ENCODE assay signal across 23 cellular contexts in the genomic region with DNA sequence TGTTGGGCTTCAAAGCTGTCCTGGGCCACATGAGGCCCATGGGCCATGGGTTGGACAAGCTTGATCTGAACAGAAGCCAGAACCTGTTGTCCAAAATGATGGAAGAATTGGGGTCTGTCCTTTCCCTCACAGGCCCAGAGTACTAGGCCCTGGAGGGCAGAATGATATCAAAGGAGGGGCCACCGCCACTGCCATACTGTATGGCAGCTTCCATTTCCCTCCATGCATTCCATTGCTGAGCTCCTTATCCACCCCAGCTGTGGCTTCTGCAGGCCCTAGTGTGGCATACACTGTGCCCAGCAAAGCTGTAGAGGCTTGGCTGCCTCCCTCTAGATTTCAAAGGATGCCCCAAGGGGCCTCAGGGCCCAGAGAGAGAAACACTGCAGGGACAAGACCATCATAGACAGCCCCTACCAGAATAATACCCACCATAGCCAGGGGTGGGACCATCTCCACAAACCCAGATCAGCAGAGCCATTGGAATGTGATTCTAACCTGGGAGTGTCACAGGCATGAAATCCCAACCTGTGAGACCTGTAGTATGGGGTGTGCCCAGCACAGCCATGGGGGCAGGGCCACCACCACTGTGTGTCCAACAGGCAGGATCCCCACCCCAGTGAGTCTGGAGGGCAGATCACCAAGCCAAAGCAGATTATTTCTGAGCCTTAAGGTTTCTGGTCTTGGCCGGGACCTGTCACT.
DNase-seq lines count a peak whose midpoint lies in the region; ATAC-seq, FAIRE-seq and TF ChIP-seq lines count a peak whose summit lies in the region.
"Had no signal": no experiment of that assay in that cellular context is flagged by ENCODE, and none has a peak within 500 bp of the region (broad histone marks: within the 10 kb centered on the region; RNA-seq: fewer than 3 reads in every experiment).

No MANE protein-coding gene starts in this region.

- no peak overlapping the region for H2BK12ac ChIP-seq in trophoblast cell (ENCODE audit: low read length)

- no peak for FAIRE-seq in astrocyte (lab: Jason Lieb, UNC)
- FAIRE-seq in kidney (lab: Jason Lieb, UNC), result no peak
- FAIRE-seq: GM12892, H1 had no signal

- CTCF ChIA-PET in IMR-90 (lab: Yijun Ruan, JAX), result no interaction called here

- peaks cover 11% of the 10 kb centered on the region for H3K9me3 Mint-ChIP-seq in astrocyte (ENCODE audit: unreplicated experiment)

- H4K20me1 ChIP-seq in IMR-90 (ENCODE audit: insufficient read depth, low read length) (no peaks in the 10 kb centered on the region), astrocyte (ENCODE audit: insufficient read depth, low read length) (no peaks in the 10 kb centered on the region)

- H2BK120ac ChIP-seq in IMR-90 (ENCODE audit: low read depth, low read length) (no peak overlapping the region), trophoblast cell (ENCODE audit: insufficient read depth, low read length, poor library complexity) (no peak overlapping the region)

- in situ Hi-C loops in IMR-90 (cut with MboI; ENCODE audit: low sequenced_read_pairs), result loop anchor here (10.0 kb wide), 1 partner anchor 234 kb away; no protein-coding TSS in a partner anchor

- no peak for TF ChIP-seq RAD21 in IMR-90 (IDR thresholded peaks at IDR 0.05; ENCODE audit: low read length)

- no peak overlapping the region for H3K4ac ChIP-seq in IMR-90 (ENCODE audit: low read depth, low read length)
- no peak overlapping the region for H3K4ac ChIP-seq in trophoblast cell (ENCODE audit: low read depth, low read length)

- H2BK5ac ChIP-seq in IMR-90 (ENCODE audit: low read depth, low read length, poor library complexity, severe bottlenecking) (no peak overlapping the region), trophoblast cell (ENCODE audit: low read depth, low read length, poor library complexity) (no peak overlapping the region)

- no peak overlapping the region for H2AK5ac ChIP-seq in IMR-90 (ENCODE audit: low read depth, low read length)
- H2AK5ac ChIP-seq in trophoblast cell (ENCODE audit: low read length), result no peak overlapping the region

- no peaks in the 10 kb centered on the region for H3K79me1 ChIP-seq in IMR-90 (ENCODE audit: low read depth in 1 of 2, low read length in 2 of 2)
- no peaks in the 10 kb centered on the region for H3K79me1 ChIP-seq in trophoblast cell (ENCODE audit: low read length)

- DNase-seq in IMR-90, result no peak
- DNase-seq in astrocyte (ENCODE audit: low read depth), result no peak
- DNase-seq in right lobe of liver, result no peak
- DNase-seq in trophoblast cell, result no peak
- DNase-seq in T1000 (lab: John Stamatoyannopoulos, UW), result no peak
- DNase-seq in kidney, result no peak
- DNase-seq in retina, result no peak
- no peak for DNase-seq in NCI-H526 treated with DMSO at 0.1 percent for 48 hours (lab: John Stamatoyannopoulos, UW)
- DNase-seq: AML-193, DMS79, Karpas-422, MG63, NCI-H1048, NCI-H1436, NCI-H2029 treated with DMSO at 0.1 percent for 48 hours, NCI-H2171 treated with DMSO at 0.1 percent for 48 hours, NCI-H446 treated with DMSO at 0.1 percent for 48 hours, RPMI8226, SHP77 treated with DMSO at 0.1 percent for 48 hours had no signal

- peak overlapping the region; percentile 37; the same call in 1 of the 2 replicates for H3K18ac ChIP-seq in IMR-90 (ENCODE audit: low read depth, low read length)
- no peak overlapping the region for H3K18ac ChIP-seq in trophoblast cell (ENCODE audit: low read length)

- peaks cover 2% of the 10 kb centered on the region; the same call in 1 of the 2 replicates for H3K9me3 ChIP-seq in IMR-90 (ENCODE audit: control insufficient read depth, insufficient read depth, low read length)
- H3K9me3 ChIP-seq in astrocyte (ENCODE audit: insufficient read depth, low read depth, low read length), result no peaks in the 10 kb centered on the region
- H3K9me3 ChIP-seq in right lobe of liver, result no peaks in the 10 kb centered on the region
- no peaks in the 10 kb centered on the region for H3K9me3 ChIP-seq in trophoblast cell (ENCODE audit: insufficient read depth, low read depth, low read length)
- no peaks in the 10 kb centered on the region for H3K9me3 ChIP-seq in kidney (ENCODE audit: control insufficient read depth in 1 of 2, low read length in 2 of 2)
- H3K9me3 ChIP-seq: MG63 had no signal

- no peaks in the 10 kb centered on the region; the same call in 1 of the 2 replicates for H3K9me1 ChIP-seq in IMR-90 (ENCODE audit: insufficient read depth, low read length)

- dilution Hi-C loops in IMR-90 (cut with HindIII; ENCODE audit: low sequenced_read_pairs, unreplicated experiment), result no loop called here

- H3K79me2 ChIP-seq in astrocyte (ENCODE audit: insufficient read depth, low read length), result no peaks in the 10 kb centered on the region
- H3K79me2 ChIP-seq in trophoblast cell (ENCODE audit: control insufficient read depth, insufficient read depth, low read length, poor library complexity), result no peaks in the 10 kb centered on the region

- peaks cover 15% of the 10 kb centered on the region; the same call in 1 of the 2 replicates for H3K4me1 ChIP-seq in IMR-90 (ENCODE audit: control insufficient read depth, insufficient read depth, low read length)
- H3K4me1 ChIP-seq in astrocyte (ENCODE audit: insufficient read depth, low read length), result peaks cover 9% of the 10 kb centered on the region
- peaks cover 0 to 25% (median 10%) of the 10 kb centered on the region in 4 donors for H3K4me1 ChIP-seq in right lobe of liver
- H3K4me1 ChIP-seq in trophoblast cell (ENCODE audit: control insufficient read depth in 1 of 2, insufficient read depth in 2 of 2, low read length in 2 of 2), result peaks cover 0 to 2% of the 10 kb centered on the region in 2 experiments
- peaks cover 0 to 10% of the 10 kb centered on the region in 2 donors for H3K4me1 ChIP-seq in kidney (ENCODE audit: control insufficient read depth in 1 of 2, insufficient read depth in 1 of 2, low read depth in 1 of 2, low read length in 2 of 2)

- POLR2A ChIA-PET in IMR-90 (lab: Charles Lee; ENCODE audit: unreplicated experiment), result no interaction called here

- no peak overlapping the region for H3K27ac Mint-ChIP-seq in astrocyte (ENCODE audit: unreplicated experiment)
- H3K27ac Mint-ChIP-seq: IgD-negative memory B cell had no signal

- no peak for TF ChIP-seq POLR2A in IMR-90 (IDR thresholded peaks at IDR 0.05; ENCODE audit: low read depth, low read length)
- no peak for TF ChIP-seq POLR2A in right lobe of liver (IDR thresholded peaks at IDR 0.05)

- H2AK9ac ChIP-seq in IMR-90 (replicated peaks; ENCODE audit: low read depth, low read length, poor library complexity), result no peak overlapping the region

- no peak overlapping the region for H2BK20ac ChIP-seq in IMR-90 (ENCODE audit: low read depth, low read length)

- no peak overlapping the region for H3K23ac ChIP-seq in IMR-90 (ENCODE audit: low read depth, low read length)
- no peak overlapping the region for H3K23ac ChIP-seq in trophoblast cell (ENCODE audit: low read length)

- ATAC-seq in IMR-90 (ENCODE audit: low read depth) (no peak), right lobe of liver (peak; percentile 29 to 54 (median 52))

- H3K36me3 ChIP-seq in IMR-90 (ENCODE audit: control insufficient read depth, insufficient read depth, low read length) (no peaks in the 10 kb centered on the region), astrocyte (ENCODE audit: insufficient read depth, low read length) (no peaks in the 10 kb centered on the region), right lobe of liver (no peaks in the 10 kb centered on the region), trophoblast cell (ENCODE audit: control insufficient read depth in 1 of 2, insufficient read depth in 2 of 2, low read length in 2 of 2) (no peaks in the 10 kb centered on the region), kidney (ENCODE audit: control insufficient read depth in 1 of 2, insufficient read depth in 2 of 2, low read length in 2 of 2) (no peaks in the 10 kb centered on the region)
- H3K36me3 ChIP-seq: MG63 had no signal

- H3K27me3 ChIP-seq in IMR-90 (ENCODE audit: control insufficient read depth, insufficient read depth, low read length), result peaks cover 11% of the 10 kb centered on the region
- no peaks in the 10 kb centered on the region for H3K27me3 ChIP-seq in astrocyte (ENCODE audit: insufficient read depth, low read length)
- no peaks in the 10 kb centered on the region for H3K27me3 ChIP-seq in right lobe of liver
- H3K27me3 ChIP-seq in trophoblast cell (ENCODE audit: insufficient read depth, low read length), result no peaks in the 10 kb centered on the region
- H3K27me3 ChIP-seq: MG63 had no signal

- TF ChIP-seq CTCF in IMR-90 (conservative IDR thresholded peaks at IDR 0.05; ENCODE audit: low read depth, low read length) (no peak), astrocyte (IDR thresholded peaks at IDR 0.05; ENCODE audit: insufficient read depth, low read depth, low read length) (no peak), right lobe of liver (IDR thresholded peaks at IDR 0.05) (no peak), kidney (IDR thresholded peaks at IDR 0.05; ENCODE audit: borderline replicate concordance, extremely low read depth, insufficient read depth) (no peak)

- H3K4me3 ChIP-seq in IMR-90 (ENCODE audit: insufficient read depth, low read depth, low read length), result no peak overlapping the region
- H3K4me3 ChIP-seq in astrocyte (ENCODE audit: insufficient read depth, low read depth, low read length), result no peak overlapping the region
- H3K4me3 ChIP-seq in right lobe of liver, result no peak overlapping the region
- peak overlapping the region; percentile 17 for H3K4me3 ChIP-seq in trophoblast cell (ENCODE audit: low read depth, low read length)
- H3K4me3 ChIP-seq in kidney (ENCODE audit: low read length in 2 of 2), result no peak overlapping the region
- H3K4me3 ChIP-seq: MG63 had no signal

- H4K12ac ChIP-seq in trophoblast cell (ENCODE audit: low read depth, low read length), result no peak overlapping the region

- H3K4me2 ChIP-seq in IMR-90 (ENCODE audit: low read depth, low read length) (no peak overlapping the region), astrocyte (ENCODE audit: low read length) (peak overlapping the region; percentile 2), trophoblast cell (ENCODE audit: low read length) (no peak overlapping the region)

- WGBS in IMR-90 (ENCODE audit: extremely low coverage in 2 of 2, insufficient read length in 1 of 2), 2 experiments, result no CpG with 5 or more reads among the region's 2 CpGs
- WGBS in right lobe of liver (ENCODE audit: insufficient coverage, low coverage, low lambda C conversion rate, missing lambda C conversion rate), result 100% methylated on average over 1 of the region's 2 CpGs
- no CpG with 5 or more reads among the region's 2 CpGs for WGBS in trophoblast cell (ENCODE audit: extremely low coverage, insufficient coverage, insufficient read length)

- H3K27ac ChIP-seq in IMR-90 (ENCODE audit: insufficient read depth, low read length), result peak overlapping the region; percentile 16; the same call in 1 of the 2 replicates
- no peak overlapping the region for H3K27ac ChIP-seq in astrocyte (ENCODE audit: low read depth, low read length)
- peak overlapping the region; percentile 41 to 80 (median 70) for H3K27ac ChIP-seq in right lobe of liver
- H3K27ac ChIP-seq in trophoblast cell (ENCODE audit: low read depth, low read length), result no peak overlapping the region
- H3K27ac ChIP-seq in kidney (ENCODE audit: low read depth in 2 of 2, low read length in 2 of 2), result no peak overlapping the region
- H3K27ac ChIP-seq: C4-2B had no signal

- H3K9ac ChIP-seq in IMR-90 (ENCODE audit: low read depth, low read length) (no peak overlapping the region), astrocyte (ENCODE audit: low read length) (no peak overlapping the region), trophoblast cell (ENCODE audit: low read length) (no peak overlapping the region), kidney (ENCODE audit: low read length in 2 of 2) (no peak overlapping the region)

- intact Hi-C loops in IMR-90 (cut with micrococcal nuclease), result no loop called here
- intact Hi-C loops in right lobe of liver (cut with DNase I), result no loop called here
- intact Hi-C loops in kidney (cut with DNase I), result loop anchor here (5.0 kb wide), 1 partner anchor 266 kb away; no protein-coding TSS in a partner anchor

- no peaks in the 10 kb centered on the region for H3K36me3 Mint-ChIP-seq in astrocyte (ENCODE audit: low read depth, unreplicated experiment)
- H3K36me3 Mint-ChIP-seq: IgD-negative memory B cell had no signal

- H3K14ac ChIP-seq in IMR-90 (replicated peaks; ENCODE audit: low read depth, low read length) (no peak overlapping the region), trophoblast cell (ENCODE audit: low read length) (no peak overlapping the region)

- BruUV-seq in IMR-90 (replicated peaks; lab: Mats Ljungman, UMichigan), result no TSS peak

- no peak overlapping the region; the same call in 1 of the 2 replicates for H4K5ac ChIP-seq in IMR-90 (ENCODE audit: low read depth, low read length)

- no peak overlapping the region for H3K4me3 Mint-ChIP-seq in astrocyte (ENCODE audit: unreplicated experiment)
- H3K4me3 Mint-ChIP-seq: IgD-negative memory B cell had no signal

- H2AFZ ChIP-seq in IMR-90 (replicated peaks; ENCODE audit: low read length, poor library complexity) (no peak overlapping the region), astrocyte (ENCODE audit: low read depth, low read length) (no peak overlapping the region), trophoblast cell (ENCODE audit: insufficient read depth, low read length, poor library complexity) (no peak overlapping the region)

- no peak overlapping the region for H4K91ac ChIP-seq in IMR-90 (ENCODE audit: insufficient read depth, low read depth, low read length)
- H4K91ac ChIP-seq in trophoblast cell (ENCODE audit: low read depth, low read length), result no peak overlapping the region

- H3K4me1 Mint-ChIP-seq in astrocyte (ENCODE audit: low read depth, unreplicated experiment), result peaks cover 5% of the 10 kb centered on the region

- peaks cover 45% of the 10 kb centered on the region for H3K27me3 Mint-ChIP-seq in astrocyte (ENCODE audit: low read depth, unreplicated experiment)

- no peak overlapping the region for H2BK15ac ChIP-seq in IMR-90 (ENCODE audit: low read depth, low read length)

- H3K56ac ChIP-seq in IMR-90 (ENCODE audit: extremely low read depth, insufficient read depth, low read length), result no peak overlapping the region

- H4K8ac ChIP-seq in IMR-90 (ENCODE audit: low read depth in 2 of 2, low read length in 2 of 2) (no peak overlapping the region), trophoblast cell (ENCODE audit: low read depth, low read length) (no peak overlapping the region)

Comparison
In these comparisons a context has a peak if more than half of its experiments do, and no peak if none do; other contexts are left out.
1. H3K27ac ChIP-seq: peak in IMR-90 (single experiment) and right lobe of liver (3 of 3); none in astrocyte (single experiment), trophoblast cell (single experiment) and kidney (0 of 2).